In genomic region chr9:98989036-98990000, GRCh38 we compare ENCODE assay signal across 8 cellular contexts. TPM values are rescaled to one million over a fixed set of nuclear protein-coding genes. Genes with fewer than 3 reads are reported as not detected.
DNase-seq lines count a peak whose midpoint lies in the region; ATAC-seq and TF ChIP-seq lines count a peak whose summit lies in the region.

No MANE protein-coding gene starts in this region.

- no peak for ATAC-seq in HG03175 (IDR thresholded peaks at IDR 0.05; ENCODE audit: unreplicated experiment)

- DNase-seq in ELR (ENCODE audit: low read depth), result peak; percentile 99
- no peak for DNase-seq in esophagus squamous epithelium (lab: John Stamatoyannopoulos, UW)
- no peak for DNase-seq in NCI-H1436 treated with DMSO at 0.1 percent for 48 hours (lab: John Stamatoyannopoulos, UW)
- no peak for DNase-seq in NCI-H524 (lab: John Stamatoyannopoulos, UW)
- DNase-seq in NCI-H1105 (lab: John Stamatoyannopoulos, UW), result no peak

- H3K36me3 ChIP-seq in OCI-LY1 (ENCODE audit: insufficient read depth, low read length), result no peaks in the 10 kb centered on the region; the same call in 1 of the 2 replicates
- H3K36me3 ChIP-seq in esophagus squamous epithelium, result no peaks in the 10 kb centered on the region
- peaks cover 6% of the 10 kb centered on the region for H3K36me3 ChIP-seq in rectal smooth muscle tissue (ENCODE audit: control insufficient read depth, insufficient read depth, low read length)

- no peak overlapping the region for H3K4me2 ChIP-seq in OCI-LY1 (ENCODE audit: low read length)

- H2AFZ ChIP-seq in OCI-LY1 (ENCODE audit: low read length), result no peak overlapping the region

- intact Hi-C loops in esophagus squamous epithelium (cut with DNase I), result no loop called here

- no peak overlapping the region for H3K9ac ChIP-seq in OCI-LY1 (ENCODE audit: low read length)
- H3K9ac ChIP-seq in rectal smooth muscle tissue (ENCODE audit: low read length), result peak overlapping the region; percentile 13

- peaks cover 9% of the 10 kb centered on the region; the same call in 1 of the 2 replicates for H3K27me3 ChIP-seq in OCI-LY1 (ENCODE audit: insufficient read depth, low read length)
- H3K27me3 ChIP-seq in esophagus squamous epithelium, result no peaks in the 10 kb centered on the region
- H3K27me3 ChIP-seq in rectal smooth muscle tissue (ENCODE audit: control insufficient read depth, insufficient read depth, low read length), result no peaks in the 10 kb centered on the region

- H3K9me2 ChIP-seq in OCI-LY1 (ENCODE audit: low read depth, low read length), result no peaks in the 10 kb centered on the region

- no peak for TF ChIP-seq POLR2A in esophagus squamous epithelium (IDR thresholded peaks at IDR 0.05)

- H3K9me3 ChIP-seq in OCI-LY1 (ENCODE audit: low read length) (no peaks in the 10 kb centered on the region; the same call in 1 of the 2 replicates), esophagus squamous epithelium (no peaks in the 10 kb centered on the region)

- H3K27ac ChIP-seq in OCI-LY1 (ENCODE audit: low read depth, low read length, poor library complexity, severe bottlenecking) (no peak overlapping the region), esophagus squamous epithelium (peak overlapping the region in 3 of 4 donors; percentile 40 to 65 (median 56)), rectal smooth muscle tissue (ENCODE audit: low read depth, low read length) (peak overlapping the region; percentile 64)

- no peaks in the 10 kb centered on the region for H3K4me1 ChIP-seq in OCI-LY1 (ENCODE audit: insufficient read depth, low read length, severe bottlenecking)
- H3K4me1 ChIP-seq in esophagus squamous epithelium, result peaks cover 6 to 42% (median 14%) of the 10 kb centered on the region in 3 donors
- peaks cover 38% of the 10 kb centered on the region for H3K4me1 ChIP-seq in rectal smooth muscle tissue (ENCODE audit: control insufficient read depth, insufficient read depth, low read length)

- H4K20me1 ChIP-seq in OCI-LY1 (ENCODE audit: insufficient read depth, low read length), result no peaks in the 10 kb centered on the region

- 79 to 87% methylated on average over 9 of the region's 13 CpGs for WGBS in esophagus squamous epithelium, 2 donors

- H3K4me3 ChIP-seq in OCI-LY1 (ENCODE audit: low read depth, low read length, poor library complexity, severe bottlenecking) (no peak overlapping the region), esophagus squamous epithelium (no peak overlapping the region), rectal smooth muscle tissue (ENCODE audit: low read length) (no peak overlapping the region)

- TF ChIP-seq CTCF in OCI-LY1 (IDR thresholded peaks at IDR 0.05; ENCODE audit: low read length) (peak; percentile 42; the same call in 1 of the 2 replicates), esophagus squamous epithelium (IDR thresholded peaks at IDR 0.05) (no peak)

- H3K79me2 ChIP-seq in OCI-LY1 (ENCODE audit: insufficient read depth, low read length), result no peaks in the 10 kb centered on the region

- no peaks in the 10 kb centered on the region for H3F3A ChIP-seq in OCI-LY1 (ENCODE audit: insufficient read depth, low read length)

RNA-seq across cellular contexts. Expression of gene COL15A1, which starts 45.6 kb away (rescaled TPM):
- total RNA-seq in esophagus squamous epithelium, result 10 to 100 TPM in 2 of 4 donors, 1 to 10 TPM in 2; 3.4 to 33.2 (median 9.7) TPM
